ENCODE assay signal across 1 cellular context in the genomic region with DNA sequence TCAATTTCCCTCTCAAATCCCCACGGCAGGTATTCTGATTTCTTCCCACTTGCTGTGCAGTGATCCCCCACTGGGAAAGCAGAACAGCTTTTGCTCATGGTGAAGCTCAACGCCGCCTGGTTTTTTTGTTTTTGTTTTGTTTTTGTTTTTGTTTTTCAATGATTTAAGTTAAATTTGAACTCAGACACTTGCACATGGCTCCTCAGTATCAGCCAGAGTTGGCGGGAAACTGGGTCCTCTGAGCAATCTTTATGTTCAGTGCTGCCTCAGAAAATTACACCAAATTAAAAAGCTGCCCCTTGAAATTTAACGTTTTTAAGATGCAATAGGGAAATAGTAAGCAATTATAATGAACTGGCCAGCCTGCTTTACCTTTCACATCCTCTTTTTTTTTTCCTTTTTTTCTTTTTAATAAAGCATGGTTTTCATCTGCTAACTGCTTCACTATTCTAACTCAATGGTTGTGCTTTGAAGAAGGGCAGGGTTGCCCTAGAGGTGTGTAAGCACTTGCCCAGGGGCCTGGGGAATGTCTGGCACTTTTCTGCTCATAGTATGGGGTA.
TF ChIP-seq lines count a peak whose summit lies in the region.

No MANE protein-coding gene starts in this region.

TF ChIP-seq in H1, 55 proteins besides CTCF, POLR2A, EP300 and RAD21 (continued from another document):
- TF ChIP-seq, protein P1, sequence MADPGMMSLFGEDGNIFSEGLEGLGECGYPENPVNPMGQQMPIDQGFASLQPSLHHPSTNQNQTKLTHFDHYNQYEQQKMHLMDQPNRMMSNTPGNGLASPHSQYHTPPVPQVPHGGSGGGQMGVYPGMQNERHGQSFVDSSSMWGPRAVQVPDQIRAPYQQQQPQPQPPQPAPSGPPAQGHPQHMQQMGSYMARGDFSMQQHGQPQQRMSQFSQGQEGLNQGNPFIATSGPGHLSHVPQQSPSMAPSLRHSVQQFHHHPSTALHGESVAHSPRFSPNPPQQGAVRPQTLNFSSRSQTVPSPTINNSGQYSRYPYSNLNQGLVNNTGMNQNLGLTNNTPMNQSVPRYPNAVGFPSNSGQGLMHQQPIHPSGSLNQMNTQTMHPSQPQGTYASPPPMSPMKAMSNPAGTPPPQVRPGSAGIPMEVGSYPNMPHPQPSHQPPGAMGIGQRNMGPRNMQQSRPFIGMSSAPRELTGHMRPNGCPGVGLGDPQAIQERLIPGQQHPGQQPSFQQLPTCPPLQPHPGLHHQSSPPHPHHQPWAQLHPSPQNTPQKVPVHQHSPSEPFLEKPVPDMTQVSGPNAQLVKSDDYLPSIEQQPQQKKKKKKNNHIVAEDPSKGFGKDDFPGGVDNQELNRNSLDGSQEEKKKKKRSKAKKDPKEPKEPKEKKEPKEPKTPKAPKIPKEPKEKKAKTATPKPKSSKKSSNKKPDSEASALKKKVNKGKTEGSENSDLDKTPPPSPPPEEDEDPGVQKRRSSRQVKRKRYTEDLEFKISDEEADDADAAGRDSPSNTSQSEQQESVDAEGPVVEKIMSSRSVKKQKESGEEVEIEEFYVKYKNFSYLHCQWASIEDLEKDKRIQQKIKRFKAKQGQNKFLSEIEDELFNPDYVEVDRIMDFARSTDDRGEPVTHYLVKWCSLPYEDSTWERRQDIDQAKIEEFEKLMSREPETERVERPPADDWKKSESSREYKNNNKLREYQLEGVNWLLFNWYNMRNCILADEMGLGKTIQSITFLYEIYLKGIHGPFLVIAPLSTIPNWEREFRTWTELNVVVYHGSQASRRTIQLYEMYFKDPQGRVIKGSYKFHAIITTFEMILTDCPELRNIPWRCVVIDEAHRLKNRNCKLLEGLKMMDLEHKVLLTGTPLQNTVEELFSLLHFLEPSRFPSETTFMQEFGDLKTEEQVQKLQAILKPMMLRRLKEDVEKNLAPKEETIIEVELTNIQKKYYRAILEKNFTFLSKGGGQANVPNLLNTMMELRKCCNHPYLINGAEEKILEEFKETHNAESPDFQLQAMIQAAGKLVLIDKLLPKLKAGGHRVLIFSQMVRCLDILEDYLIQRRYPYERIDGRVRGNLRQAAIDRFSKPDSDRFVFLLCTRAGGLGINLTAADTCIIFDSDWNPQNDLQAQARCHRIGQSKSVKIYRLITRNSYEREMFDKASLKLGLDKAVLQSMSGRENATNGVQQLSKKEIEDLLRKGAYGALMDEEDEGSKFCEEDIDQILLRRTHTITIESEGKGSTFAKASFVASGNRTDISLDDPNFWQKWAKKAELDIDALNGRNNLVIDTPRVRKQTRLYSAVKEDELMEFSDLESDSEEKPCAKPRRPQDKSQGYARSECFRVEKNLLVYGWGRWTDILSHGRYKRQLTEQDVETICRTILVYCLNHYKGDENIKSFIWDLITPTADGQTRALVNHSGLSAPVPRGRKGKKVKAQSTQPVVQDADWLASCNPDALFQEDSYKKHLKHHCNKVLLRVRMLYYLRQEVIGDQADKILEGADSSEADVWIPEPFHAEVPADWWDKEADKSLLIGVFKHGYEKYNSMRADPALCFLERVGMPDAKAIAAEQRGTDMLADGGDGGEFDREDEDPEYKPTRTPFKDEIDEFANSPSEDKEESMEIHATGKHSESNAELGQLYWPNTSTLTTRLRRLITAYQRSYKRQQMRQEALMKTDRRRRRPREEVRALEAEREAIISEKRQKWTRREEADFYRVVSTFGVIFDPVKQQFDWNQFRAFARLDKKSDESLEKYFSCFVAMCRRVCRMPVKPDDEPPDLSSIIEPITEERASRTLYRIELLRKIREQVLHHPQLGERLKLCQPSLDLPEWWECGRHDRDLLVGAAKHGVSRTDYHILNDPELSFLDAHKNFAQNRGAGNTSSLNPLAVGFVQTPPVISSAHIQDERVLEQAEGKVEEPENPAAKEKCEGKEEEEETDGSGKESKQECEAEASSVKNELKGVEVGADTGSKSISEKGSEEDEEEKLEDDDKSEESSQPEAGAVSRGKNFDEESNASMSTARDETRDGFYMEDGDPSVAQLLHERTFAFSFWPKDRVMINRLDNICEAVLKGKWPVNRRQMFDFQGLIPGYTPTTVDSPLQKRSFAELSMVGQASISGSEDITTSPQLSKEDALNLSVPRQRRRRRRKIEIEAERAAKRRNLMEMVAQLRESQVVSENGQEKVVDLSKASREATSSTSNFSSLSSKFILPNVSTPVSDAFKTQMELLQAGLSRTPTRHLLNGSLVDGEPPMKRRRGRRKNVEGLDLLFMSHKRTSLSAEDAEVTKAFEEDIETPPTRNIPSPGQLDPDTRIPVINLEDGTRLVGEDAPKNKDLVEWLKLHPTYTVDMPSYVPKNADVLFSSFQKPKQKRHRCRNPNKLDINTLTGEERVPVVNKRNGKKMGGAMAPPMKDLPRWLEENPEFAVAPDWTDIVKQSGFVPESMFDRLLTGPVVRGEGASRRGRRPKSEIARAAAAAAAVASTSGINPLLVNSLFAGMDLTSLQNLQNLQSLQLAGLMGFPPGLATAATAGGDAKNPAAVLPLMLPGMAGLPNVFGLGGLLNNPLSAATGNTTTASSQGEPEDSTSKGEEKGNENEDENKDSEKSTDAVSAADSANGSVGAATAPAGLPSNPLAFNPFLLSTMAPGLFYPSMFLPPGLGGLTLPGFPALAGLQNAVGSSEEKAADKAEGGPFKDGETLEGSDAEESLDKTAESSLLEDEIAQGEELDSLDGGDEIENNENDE (IDR thresholded peaks at IDR 0.05; ENCODE audit: insufficient replicate concordance, low read length): no peak
